In the genomic region with DNA sequence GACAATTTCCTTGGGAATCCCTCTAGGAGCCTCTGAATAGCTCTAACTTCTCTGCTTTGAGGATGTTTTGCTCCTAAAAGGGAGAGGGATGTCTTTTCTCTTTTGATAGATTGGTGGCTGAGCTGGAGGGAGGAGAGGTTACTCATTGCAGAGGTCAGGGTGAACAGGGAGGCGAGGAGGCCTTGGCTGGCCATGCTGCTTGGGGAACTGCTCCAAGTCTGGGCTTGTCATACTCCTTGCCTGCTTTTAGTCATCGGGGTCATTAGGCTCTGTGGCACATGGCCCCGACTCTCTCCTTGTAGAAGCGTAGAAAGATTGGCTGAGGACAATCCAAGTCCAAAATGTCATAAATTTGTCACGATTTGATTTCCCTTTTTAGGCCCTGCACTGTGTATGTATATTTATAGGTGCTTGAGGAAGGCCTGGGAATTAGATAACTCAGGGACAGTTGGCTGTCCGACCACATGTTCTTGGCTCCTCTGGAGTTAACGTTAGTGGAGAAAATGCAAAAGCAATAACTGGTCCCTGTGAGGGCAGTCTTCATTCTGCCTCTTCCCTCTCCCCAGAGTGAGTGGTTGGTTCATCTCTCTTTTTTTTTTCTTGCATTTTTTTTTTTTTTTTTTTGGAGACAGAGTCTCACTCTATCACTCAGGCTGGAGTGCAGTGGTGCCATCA, we compare ENCODE assay signal across 20 cellular contexts.
DNase-seq lines count a peak whose midpoint lies in the region; ATAC-seq, FAIRE-seq and TF ChIP-seq lines count a peak whose summit lies in the region.
"Had no signal": no experiment of that assay in that cellular context is flagged by ENCODE, and none has a peak within 500 bp of the region (broad histone marks: within the 10 kb centered on the region; RNA-seq: fewer than 3 reads in every experiment).

No MANE protein-coding gene starts in this region.

- H3K4me1 ChIP-seq in left ventricle myocardium inferior (peaks cover 4% of the 10 kb centered on the region), kidney (ENCODE audit: control insufficient read depth in 1 of 2, insufficient read depth in 1 of 2, low read depth in 1 of 2, low read length in 2 of 2) (no peaks in the 10 kb centered on the region), spleen (peaks cover 0 to 10% (median 0%) of the 10 kb centered on the region in 6 donors)
- H3K4me1 ChIP-seq: BLaER1 had no signal

- WGBS in spleen, 5 donors = 46 to 68% (median 66%) methylated on average over 7 of the region's 7 CpGs

- no peaks in the 10 kb centered on the region for H3K27me3 ChIP-seq in left ventricle myocardium inferior (ENCODE audit: low read depth)
- H3K27me3 ChIP-seq in spleen (replicated peaks in 1 of 7) = no peaks in the 10 kb centered on the region
- H3K27me3 ChIP-seq: BLaER1 had no signal

- TF ChIP-seq POLR2A in spleen (IDR thresholded peaks at IDR 0.05) = no peak

- no peak overlapping the region for H3K9ac ChIP-seq in kidney (ENCODE audit: low read length in 2 of 2)
- H3K9ac ChIP-seq: BLaER1 had no signal

- DNase-seq in Right ventricle myocardium superior (peak; percentile 63), left ventricle myocardium inferior (no peak), kidney (peak; percentile 87), spleen (no peak), AML-193 (lab: John Stamatoyannopoulos, UW) (no peak), NCI-H1694 treated with DMSO at 0.1 percent for 48 hours (lab: John Stamatoyannopoulos, UW) (no peak)
- DNase-seq: activated naive CD4-positive, alpha-beta T cell; HCEC 1CT; MV-4-11; naive thymus-derived CD4-positive, alpha-beta T cell; NCI-H2029 treated with DMSO at 0.1 percent for 48 hours; SHP77 had no signal

- H3K4me3 ChIP-seq in left ventricle myocardium inferior = no peak overlapping the region
- H3K4me3 ChIP-seq in kidney (ENCODE audit: low read length in 2 of 2) = no peak overlapping the region
- H3K4me3 ChIP-seq in spleen = no peak overlapping the region
- H3K4me3 ChIP-seq: BLaER1 had no signal

- H3K9me3 ChIP-seq in left ventricle myocardium inferior (replicated peaks) = no peaks in the 10 kb centered on the region
- H3K9me3 ChIP-seq in kidney (ENCODE audit: control insufficient read depth in 1 of 2, low read length in 2 of 2) = no peaks in the 10 kb centered on the region
- no peaks in the 10 kb centered on the region for H3K9me3 ChIP-seq in spleen
- H3K9me3 ChIP-seq: BLaER1 had no signal

- ATAC-seq in Right ventricle myocardium superior (ENCODE audit: poor library complexity) (peak; percentile 73), GM19328 (IDR thresholded peaks at IDR 0.05; ENCODE audit: unreplicated experiment) (no peak), HG03108 (IDR thresholded peaks at IDR 0.05; ENCODE audit: unreplicated experiment) (no peak)
- ATAC-seq: naive thymus-derived CD4-positive, alpha-beta T cell had no signal

- intact Hi-C loops in Right ventricle myocardium superior (cut with DNase I) (no loop called here), left ventricle myocardium inferior (cut with micrococcal nuclease) (no loop called here), kidney (cut with DNase I) (no loop called here), spleen (cut with DNase I; ENCODE audit: low total_unique reads) (no loop called here)

- no peak for FAIRE-seq in kidney (lab: Jason Lieb, UNC)
- FAIRE-seq: A204.1, astrocyte, colon, endothelial cell of umbilical vein, G401.6 had no signal

- TF ChIP-seq CTCF in left ventricle myocardium inferior (IDR thresholded peaks at IDR 0.05; ENCODE audit: borderline replicate concordance) = no peak
- no peak for TF ChIP-seq CTCF in kidney (IDR thresholded peaks at IDR 0.05; ENCODE audit: borderline replicate concordance, extremely low read depth, insufficient read depth)
- TF ChIP-seq CTCF in spleen (IDR thresholded peaks at IDR 0.05 in 8 of 11, conservative IDR thresholded peaks at IDR 0.05 in 3 of 11) = no peak

- H3K36me3 ChIP-seq in left ventricle myocardium inferior = no peaks in the 10 kb centered on the region
- no peaks in the 10 kb centered on the region for H3K36me3 ChIP-seq in kidney (ENCODE audit: control insufficient read depth in 1 of 2, insufficient read depth in 2 of 2, low read length in 2 of 2)
- H3K36me3 ChIP-seq in spleen = no peaks in the 10 kb centered on the region
- H3K36me3 ChIP-seq: BLaER1 had no signal

- H3K27ac ChIP-seq in left ventricle myocardium inferior (replicated peaks) (no peak overlapping the region), kidney (ENCODE audit: low read depth in 2 of 2, low read length in 2 of 2) (no peak overlapping the region), spleen (peak overlapping the region in 5 of 8 donors; percentile 6 to 43 (median 19))
- H3K27ac ChIP-seq: BLaER1 had no signal

Comparison
In these comparisons a context has a peak if more than half of its experiments do, and no peak if none do; other contexts are left out.
1. DNase-seq: peak in Right ventricle myocardium superior (single experiment) and kidney (single experiment); none in left ventricle myocardium inferior (single experiment), spleen (single experiment), AML-193 (0 of 2) and NCI-H1694 treated with DMSO at 0.1 percent for 48 hours (single experiment).
2. H3K27ac ChIP-seq: peak in spleen (5 of 8); none in left ventricle myocardium inferior (single experiment) and kidney (0 of 2).